Comparison of ENCODE assay signal across 11 cellular contexts in the genomic region with DNA sequence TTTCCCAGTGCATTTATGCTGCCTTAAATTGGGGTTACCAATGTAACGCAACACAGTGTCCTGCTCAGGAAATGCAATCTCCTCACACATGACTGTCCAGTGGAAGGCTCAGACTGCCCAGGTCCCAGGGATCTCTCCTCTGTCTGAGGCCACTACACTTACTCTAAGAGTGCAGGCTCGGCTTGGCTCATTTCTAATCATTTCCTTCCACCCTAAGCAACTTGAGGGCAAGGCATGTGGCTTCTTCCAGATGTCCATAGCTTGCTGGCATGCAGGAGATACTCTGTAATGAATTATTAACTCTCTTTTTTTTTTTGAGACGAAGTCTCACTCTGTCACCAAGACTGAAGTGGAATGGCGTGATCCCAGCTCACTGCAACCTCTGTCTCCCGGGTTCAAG. TPM values are rescaled to one million over a fixed set of nuclear protein-coding genes. Genes with fewer than 3 reads are reported as not detected.
DNase-seq lines count a peak whose midpoint lies in the region; TF ChIP-seq lines count a peak whose summit lies in the region.
"Had no signal": no experiment of that assay in that cellular context is flagged by ENCODE, and none has a peak within 500 bp of the region (broad histone marks: within the 10 kb centered on the region; RNA-seq: fewer than 3 reads in every experiment).

No MANE protein-coding gene starts in this region.

- H3K4me3 ChIP-seq in mesenchymal stem cell (ENCODE audit: insufficient read depth in 1 of 2, low read depth in 1 of 2, low read length in 2 of 2) (no peak overlapping the region), subcutaneous abdominal adipose tissue (ENCODE audit: low read depth in 1 of 5, low read length in 5 of 5) (no peak overlapping the region)

- no peak overlapping the region for H3K23ac ChIP-seq in mesenchymal stem cell (ENCODE audit: low read length in 2 of 2)

- no peak overlapping the region for H2BK120ac ChIP-seq in mesenchymal stem cell (ENCODE audit: low read depth, low read length)

- H3K9me3 ChIP-seq in mesenchymal stem cell (ENCODE audit: control insufficient read depth, low read length) (no peaks in the 10 kb centered on the region), subcutaneous abdominal adipose tissue (ENCODE audit: control insufficient read depth in 5 of 5, low read length in 5 of 5) (no peaks in the 10 kb centered on the region)

- H3K27me3 ChIP-seq in mesenchymal stem cell (ENCODE audit: control insufficient read depth in 1 of 2, insufficient read depth in 1 of 2, low read length in 2 of 2) (no peaks in the 10 kb centered on the region), subcutaneous abdominal adipose tissue (ENCODE audit: control insufficient read depth in 5 of 5, insufficient read depth in 4 of 5, low read length in 5 of 5) (no peaks in the 10 kb centered on the region)

- no peak overlapping the region for H2AK5ac ChIP-seq in mesenchymal stem cell (ENCODE audit: low read length, severe bottlenecking)

- H3K27ac ChIP-seq in angular gyrus (ENCODE audit: low read depth, low read length), result peak overlapping the region; percentile 93
- no peak overlapping the region for H3K27ac ChIP-seq in mesenchymal stem cell (ENCODE audit: low read length, poor library complexity, severe bottlenecking)
- H3K27ac ChIP-seq in subcutaneous abdominal adipose tissue (ENCODE audit: low read depth, low read length), result peak overlapping the region; percentile 86

- H3K4me1 ChIP-seq in mesenchymal stem cell (ENCODE audit: control insufficient read depth, insufficient read depth, low read depth, low read length) (peaks cover 39% of the 10 kb centered on the region), subcutaneous abdominal adipose tissue (ENCODE audit: control insufficient read depth in 5 of 5, insufficient read depth in 5 of 5, low read length in 5 of 5) (peaks cover 23 to 57% (median 48%) of the 10 kb centered on the region in 5 donors)

- H3K27ac Mint-ChIP-seq in HFFc6, result peak overlapping the region; percentile 93

- no peak overlapping the region for H4K8ac ChIP-seq in mesenchymal stem cell (ENCODE audit: low read length)

- no peaks in the 10 kb centered on the region for H3K9me3 Mint-ChIP-seq in HFFc6
- H3K9me3 Mint-ChIP-seq: naive B cell had no signal

- H4K91ac ChIP-seq in mesenchymal stem cell (ENCODE audit: low read length), result no peak overlapping the region

- peaks cover 76 to 90% of the 10 kb centered on the region in 2 experiments for H3K36me3 ChIP-seq in mesenchymal stem cell (ENCODE audit: control insufficient read depth in 1 of 2, insufficient read depth in 2 of 2, low read depth in 1 of 2, low read length in 2 of 2)
- peaks cover 0 to 97% (median 90%) of the 10 kb centered on the region in 5 donors for H3K36me3 ChIP-seq in subcutaneous abdominal adipose tissue (ENCODE audit: control insufficient read depth in 5 of 5, insufficient read depth in 5 of 5, low read length in 5 of 5)

- no peak overlapping the region for H3K4me2 ChIP-seq in mesenchymal stem cell (ENCODE audit: low read length, poor library complexity, severe bottlenecking)

- TF ChIP-seq CTCF in HFFc6 (IDR thresholded peaks at IDR 0.05), result no peak

- H3K79me1 ChIP-seq in mesenchymal stem cell (replicated peaks; ENCODE audit: low read length, poor library complexity, severe bottlenecking), result peaks cover 27% of the 10 kb centered on the region

- no peak overlapping the region for H2BK15ac ChIP-seq in mesenchymal stem cell (ENCODE audit: low read depth, poor library complexity, severe bottlenecking)

- H3K27me3 Mint-ChIP-seq in HFFc6 (ENCODE audit: insufficient read depth), result peaks cover 9% of the 10 kb centered on the region
- H3K27me3 Mint-ChIP-seq: naive B cell had no signal

- H3K4me3 Mint-ChIP-seq in HFFc6, result peak overlapping the region; percentile 64
- H3K4me3 Mint-ChIP-seq: naive B cell had no signal

- H2AFZ ChIP-seq in mesenchymal stem cell (ENCODE audit: low read depth, low read length), result no peak overlapping the region

- peaks cover 79% of the 10 kb centered on the region for H3K4me1 Mint-ChIP-seq in HFFc6 (ENCODE audit: low read depth)

- H3K14ac ChIP-seq in mesenchymal stem cell (ENCODE audit: low read length in 2 of 2), result no peak overlapping the region

- no peak overlapping the region for H2BK5ac ChIP-seq in mesenchymal stem cell (ENCODE audit: low read depth, low read length, poor library complexity, severe bottlenecking)

- H2BK12ac ChIP-seq in mesenchymal stem cell (ENCODE audit: low read length in 2 of 2), result no peak overlapping the region

- H3K36me3 Mint-ChIP-seq in HFFc6 (ENCODE audit: low read depth), result peaks cover 74% of the 10 kb centered on the region

- 88% methylated on average over 5 of the region's 5 CpGs for WGBS in mesenchymal stem cell

- no peak overlapping the region for H3K4ac ChIP-seq in mesenchymal stem cell (ENCODE audit: low read depth in 1 of 2, low read length in 2 of 2)

- H3K9ac ChIP-seq in mesenchymal stem cell (ENCODE audit: low read length), result peak overlapping the region; percentile 72
- no peak overlapping the region for H3K9ac ChIP-seq in subcutaneous abdominal adipose tissue (ENCODE audit: low read length in 5 of 5)

- no peak for DNase-seq in HFFc6
- no peak for DNase-seq in mesenchymal stem cell
- DNase-seq in DMS153 treated with DMSO at 0.1 percent for 48 hours (lab: John Stamatoyannopoulos, UW; ENCODE audit: unreplicated experiment), result no peak
- DNase-seq in NCI-H2081 treated with DMSO at 0.1 percent for 48 hours (lab: John Stamatoyannopoulos, UW), result no peak
- no peak for DNase-seq in stimulated activated CD4-positive, alpha-beta T cell treated with anti-CD3 and anti-CD28 coated beads, Interleukin-4, amount 100 ng/mL, for 24 hours
- DNase-seq: MM.1S; naive B cell; NCI-H524; stimulated activated CD4-positive, alpha-beta T cell treated with anti-CD3 and anti-CD28 coated beads, Interleukin-15, amount 100 ng/mL, for 24 hours had no signal

- H3K18ac ChIP-seq in mesenchymal stem cell (ENCODE audit: low read depth in 1 of 2, low read length in 2 of 2), result no peak overlapping the region

RNA-seq across cellular contexts. Expression of gene PLAC9, which starts 23.7 kb away (rescaled TPM):
- total RNA-seq in HFFc6 (2021; fragmentation: NEBNext Ultra II Directional; extraction: Animal tissue kit (Norgen Biotek cat#: 25700)), result 1 to 10 TPM; 2.1 to 6.6 (median 6.2) TPM
- 1.6 TPM for polyA plus RNA-seq in mesenchymal stem cell (2013, experiment 1 of 2)
- polyA plus RNA-seq in mesenchymal stem cell (2013, experiment 2 of 2), result 2.0 TPM

RNA-seq across cellular contexts. Expression of gene ANXA11, which starts 49.1 kb away (rescaled TPM):
- total RNA-seq in HFFc6 (2021; fragmentation: NEBNext Ultra II Directional; extraction: Animal tissue kit (Norgen Biotek cat#: 25700)), result 100 to 1,000 TPM; 253 to 361 (median 336) TPM
- 670 TPM for polyA plus RNA-seq in mesenchymal stem cell (2013, experiment 1 of 2)
- polyA plus RNA-seq in mesenchymal stem cell (2013, experiment 2 of 2), result 665 TPM
